ENCODE assay signal across 1 cellular context in the genomic region with DNA sequence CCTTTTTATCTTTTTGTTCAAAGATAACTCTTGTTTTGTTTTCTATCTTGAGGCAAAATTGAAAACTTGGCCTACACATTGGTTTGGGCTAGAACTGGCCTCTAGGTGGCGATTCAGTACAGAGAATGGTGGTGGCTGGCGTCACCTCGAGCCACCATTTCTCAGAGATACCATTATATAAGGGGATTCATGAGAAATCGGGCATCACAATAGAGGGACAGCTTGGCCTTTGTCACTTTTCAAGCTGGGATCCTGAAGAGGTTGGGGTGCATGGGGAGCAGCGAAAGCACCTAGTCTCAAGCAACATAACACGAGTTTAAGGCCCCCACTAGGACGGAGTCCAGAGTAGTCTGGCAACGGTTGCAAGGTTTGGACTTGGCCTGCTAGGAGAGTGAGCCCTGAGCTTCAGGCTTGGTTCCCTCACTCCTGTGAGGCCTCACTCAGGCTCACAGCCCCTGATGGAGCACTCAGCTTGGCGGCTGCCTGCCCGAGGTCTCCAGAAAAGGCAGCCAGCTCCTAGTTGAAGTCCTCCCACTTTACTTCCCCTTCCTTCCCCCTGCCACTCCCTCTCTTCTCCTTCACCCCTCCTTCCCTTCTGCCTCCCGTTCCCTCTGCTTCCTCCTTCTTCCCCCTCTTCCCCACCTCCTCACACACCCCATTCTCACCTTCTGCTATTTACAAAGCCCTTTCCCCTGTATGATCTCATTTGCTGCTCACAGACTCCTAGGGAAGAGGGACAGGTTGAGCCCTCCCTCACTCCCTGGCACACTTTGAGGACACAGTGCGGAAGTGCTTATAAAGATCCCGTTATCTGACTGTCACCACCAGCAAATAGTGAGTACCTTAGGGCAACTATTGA.
A peak's percentile ranks its signal among the peaks of the same experiment; 100 is the strongest.
TF ChIP-seq lines count a peak whose summit lies in the region.

No MANE protein-coding gene starts in this region.

TF ChIP-seq in K562, 482 proteins besides CTCF, POLR2A, EP300 and RAD21 (continued from another document and continues in another):
- TF ChIP-seq, protein P1, sequence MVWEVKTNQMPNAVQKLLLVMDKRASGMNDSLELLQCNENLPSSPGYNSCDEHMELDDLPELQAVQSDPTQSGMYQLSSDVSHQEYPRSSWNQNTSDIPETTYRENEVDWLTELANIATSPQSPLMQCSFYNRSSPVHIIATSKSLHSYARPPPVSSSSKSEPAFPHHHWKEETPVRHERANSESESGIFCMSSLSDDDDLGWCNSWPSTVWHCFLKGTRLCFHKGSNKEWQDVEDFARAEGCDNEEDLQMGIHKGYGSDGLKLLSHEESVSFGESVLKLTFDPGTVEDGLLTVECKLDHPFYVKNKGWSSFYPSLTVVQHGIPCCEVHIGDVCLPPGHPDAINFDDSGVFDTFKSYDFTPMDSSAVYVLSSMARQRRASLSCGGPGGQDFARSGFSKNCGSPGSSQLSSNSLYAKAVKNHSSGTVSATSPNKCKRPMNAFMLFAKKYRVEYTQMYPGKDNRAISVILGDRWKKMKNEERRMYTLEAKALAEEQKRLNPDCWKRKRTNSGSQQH (CRISPR knock-in tag; IDR thresholded peaks at IDR 0.05), result peak; percentile 98
- TF ChIP-seq NFXL1 (CRISPR knock-in tag; IDR thresholded peaks at IDR 0.05) (no peak), ZNF766 (CRISPR knock-in tag; conservative IDR thresholded peaks at IDR 0.05) (peak; percentile 13; the same call in 1 of the 2 replicates), ZNF79 (CRISPR knock-in tag; IDR thresholded peaks at IDR 0.05; ENCODE audit: low read depth) (no peak), PRPF4 (IDR thresholded peaks at IDR 0.05; ENCODE audit: insufficient read depth, low read depth, low read length, poor library complexity, severe bottlenecking) (no peak), NFYB (IDR thresholded peaks at IDR 0.05; ENCODE audit: extremely low read depth, insufficient read length) (no peak), ZFPM2 (CRISPR knock-in tag; IDR thresholded peaks at IDR 0.05) (no peak), XRCC4 (IDR thresholded peaks at IDR 0.05; ENCODE audit: extremely low read depth, insufficient read depth, insufficient read length) (no peak), HIVEP1 (CRISPR knock-in tag; IDR thresholded peaks at IDR 0.05) (no peak), RBM39 (optimal IDR thresholded peaks at IDR 0.05; ENCODE audit: low read depth, low read length) (peak; percentile 32), ZNF696 (CRISPR knock-in tag; conservative IDR thresholded peaks at IDR 0.05) (no peak), CREM (IDR thresholded peaks at IDR 0.05; ENCODE audit: low read depth) (peak; percentile 89), SREBF2 (CRISPR knock-in tag; IDR thresholded peaks at IDR 0.05) (no peak), ZNF217 (CRISPR knock-in tag; IDR thresholded peaks at IDR 0.05) (no peak), ZNF23 (CRISPR knock-in tag; IDR thresholded peaks at IDR 0.05) (no peak), SAP30 (IDR thresholded peaks at IDR 0.05; ENCODE audit: borderline replicate concordance, insufficient read depth, low read depth, low read length, poor library complexity, severe bottlenecking) (no peak), ARID1B (IDR thresholded peaks at IDR 0.05) (peak; percentile 17), KDM4B (IDR thresholded peaks at IDR 0.05; ENCODE audit: borderline replicate concordance in 2 of 2, low read depth in 1 of 2) (0 out of 4 replicates have a peak, but pooled peaks of 1 of the 2 experiments have one; percentile 5), NCOA6 (IDR thresholded peaks at IDR 0.05) (no peak), CCNT2 (IDR thresholded peaks at IDR 0.05; ENCODE audit: borderline replicate concordance, extremely low read depth, insufficient read length, low read depth, low read length) (no peak), DDX20 (tag; IDR thresholded peaks at IDR 0.05; ENCODE audit: low read depth) (no peak), ZNF224 (CRISPR knock-in tag; IDR thresholded peaks at IDR 0.05) (no peak), NCOR1 (IDR thresholded peaks at IDR 0.05) (no peak; the same call in 1 of the 2 replicates), TCF7L2 (IDR thresholded peaks at IDR 0.05; ENCODE audit: low read depth, low read length) (no peak), BMI1 (IDR thresholded peaks at IDR 0.05; ENCODE audit: low read length) (no peak), ZNF785 (CRISPR knock-in tag; IDR thresholded peaks at IDR 0.05) (no peak), ZNF174 (CRISPR knock-in tag; IDR thresholded peaks at IDR 0.05) (no peak), ZNF695 (CRISPR knock-in tag; IDR thresholded peaks at IDR 0.05) (no peak), CTBP1 (IDR thresholded peaks at IDR 0.05; ENCODE audit: borderline replicate concordance) (peak; percentile 27; the same call in 1 of the 2 replicates), ZNF75A (CRISPR knock-in tag; IDR thresholded peaks at IDR 0.05) (no peak; the same call in 1 of the 2 replicates), CBX3 (IDR thresholded peaks at IDR 0.05; ENCODE audit: borderline replicate concordance in 1 of 2, low read length in 2 of 2) (0 out of 3 replicates have a peak, but pooled peaks of 1 of the 2 experiments have one; percentile 28), PYGO2 (tag; IDR thresholded peaks at IDR 0.05) (no peak)
- TF ChIP-seq, protein P2, sequence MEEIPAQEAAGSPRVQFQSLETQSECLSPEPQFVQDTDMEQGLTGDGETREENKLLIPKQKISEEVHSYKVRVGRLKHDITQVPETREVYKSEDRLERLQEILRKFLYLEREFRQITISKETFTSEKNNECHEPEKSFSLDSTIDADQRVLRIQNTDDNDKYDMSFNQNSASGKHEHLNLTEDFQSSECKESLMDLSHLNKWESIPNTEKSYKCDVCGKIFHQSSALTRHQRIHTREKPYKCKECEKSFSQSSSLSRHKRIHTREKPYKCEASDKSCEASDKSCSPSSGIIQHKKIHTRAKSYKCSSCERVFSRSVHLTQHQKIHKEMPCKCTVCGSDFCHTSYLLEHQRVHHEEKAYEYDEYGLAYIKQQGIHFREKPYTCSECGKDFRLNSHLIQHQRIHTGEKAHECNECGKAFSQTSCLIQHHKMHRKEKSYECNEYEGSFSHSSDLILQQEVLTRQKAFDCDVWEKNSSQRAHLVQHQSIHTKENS (CRISPR knock-in tag; IDR thresholded peaks at IDR 0.05), result no peak
- TF ChIP-seq, protein P3, sequence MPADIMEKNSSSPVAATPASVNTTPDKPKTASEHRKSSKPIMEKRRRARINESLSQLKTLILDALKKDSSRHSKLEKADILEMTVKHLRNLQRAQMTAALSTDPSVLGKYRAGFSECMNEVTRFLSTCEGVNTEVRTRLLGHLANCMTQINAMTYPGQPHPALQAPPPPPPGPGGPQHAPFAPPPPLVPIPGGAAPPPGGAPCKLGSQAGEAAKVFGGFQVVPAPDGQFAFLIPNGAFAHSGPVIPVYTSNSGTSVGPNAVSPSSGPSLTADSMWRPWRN (IDR thresholded peaks at IDR 0.05; ENCODE audit: low read depth), result no peak
- TF ChIP-seq, protein P4, sequence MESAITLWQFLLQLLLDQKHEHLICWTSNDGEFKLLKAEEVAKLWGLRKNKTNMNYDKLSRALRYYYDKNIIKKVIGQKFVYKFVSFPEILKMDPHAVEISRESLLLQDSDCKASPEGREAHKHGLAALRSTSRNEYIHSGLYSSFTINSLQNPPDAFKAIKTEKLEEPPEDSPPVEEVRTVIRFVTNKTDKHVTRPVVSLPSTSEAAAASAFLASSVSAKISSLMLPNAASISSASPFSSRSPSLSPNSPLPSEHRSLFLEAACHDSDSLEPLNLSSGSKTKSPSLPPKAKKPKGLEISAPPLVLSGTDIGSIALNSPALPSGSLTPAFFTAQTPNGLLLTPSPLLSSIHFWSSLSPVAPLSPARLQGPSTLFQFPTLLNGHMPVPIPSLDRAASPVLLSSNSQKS (CRISPR knock-in tag; IDR thresholded peaks at IDR 0.05), result no peak
- TF ChIP-seq, protein P5, sequence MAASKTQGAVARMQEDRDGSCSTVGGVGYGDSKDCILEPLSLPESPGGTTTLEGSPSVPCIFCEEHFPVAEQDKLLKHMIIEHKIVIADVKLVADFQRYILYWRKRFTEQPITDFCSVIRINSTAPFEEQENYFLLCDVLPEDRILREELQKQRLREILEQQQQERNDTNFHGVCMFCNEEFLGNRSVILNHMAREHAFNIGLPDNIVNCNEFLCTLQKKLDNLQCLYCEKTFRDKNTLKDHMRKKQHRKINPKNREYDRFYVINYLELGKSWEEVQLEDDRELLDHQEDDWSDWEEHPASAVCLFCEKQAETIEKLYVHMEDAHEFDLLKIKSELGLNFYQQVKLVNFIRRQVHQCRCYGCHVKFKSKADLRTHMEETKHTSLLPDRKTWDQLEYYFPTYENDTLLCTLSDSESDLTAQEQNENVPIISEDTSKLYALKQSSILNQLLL (CRISPR knock-in tag; IDR thresholded peaks at IDR 0.05; ENCODE audit: borderline replicate concordance), result no peak
- TF ChIP-seq, protein P6, sequence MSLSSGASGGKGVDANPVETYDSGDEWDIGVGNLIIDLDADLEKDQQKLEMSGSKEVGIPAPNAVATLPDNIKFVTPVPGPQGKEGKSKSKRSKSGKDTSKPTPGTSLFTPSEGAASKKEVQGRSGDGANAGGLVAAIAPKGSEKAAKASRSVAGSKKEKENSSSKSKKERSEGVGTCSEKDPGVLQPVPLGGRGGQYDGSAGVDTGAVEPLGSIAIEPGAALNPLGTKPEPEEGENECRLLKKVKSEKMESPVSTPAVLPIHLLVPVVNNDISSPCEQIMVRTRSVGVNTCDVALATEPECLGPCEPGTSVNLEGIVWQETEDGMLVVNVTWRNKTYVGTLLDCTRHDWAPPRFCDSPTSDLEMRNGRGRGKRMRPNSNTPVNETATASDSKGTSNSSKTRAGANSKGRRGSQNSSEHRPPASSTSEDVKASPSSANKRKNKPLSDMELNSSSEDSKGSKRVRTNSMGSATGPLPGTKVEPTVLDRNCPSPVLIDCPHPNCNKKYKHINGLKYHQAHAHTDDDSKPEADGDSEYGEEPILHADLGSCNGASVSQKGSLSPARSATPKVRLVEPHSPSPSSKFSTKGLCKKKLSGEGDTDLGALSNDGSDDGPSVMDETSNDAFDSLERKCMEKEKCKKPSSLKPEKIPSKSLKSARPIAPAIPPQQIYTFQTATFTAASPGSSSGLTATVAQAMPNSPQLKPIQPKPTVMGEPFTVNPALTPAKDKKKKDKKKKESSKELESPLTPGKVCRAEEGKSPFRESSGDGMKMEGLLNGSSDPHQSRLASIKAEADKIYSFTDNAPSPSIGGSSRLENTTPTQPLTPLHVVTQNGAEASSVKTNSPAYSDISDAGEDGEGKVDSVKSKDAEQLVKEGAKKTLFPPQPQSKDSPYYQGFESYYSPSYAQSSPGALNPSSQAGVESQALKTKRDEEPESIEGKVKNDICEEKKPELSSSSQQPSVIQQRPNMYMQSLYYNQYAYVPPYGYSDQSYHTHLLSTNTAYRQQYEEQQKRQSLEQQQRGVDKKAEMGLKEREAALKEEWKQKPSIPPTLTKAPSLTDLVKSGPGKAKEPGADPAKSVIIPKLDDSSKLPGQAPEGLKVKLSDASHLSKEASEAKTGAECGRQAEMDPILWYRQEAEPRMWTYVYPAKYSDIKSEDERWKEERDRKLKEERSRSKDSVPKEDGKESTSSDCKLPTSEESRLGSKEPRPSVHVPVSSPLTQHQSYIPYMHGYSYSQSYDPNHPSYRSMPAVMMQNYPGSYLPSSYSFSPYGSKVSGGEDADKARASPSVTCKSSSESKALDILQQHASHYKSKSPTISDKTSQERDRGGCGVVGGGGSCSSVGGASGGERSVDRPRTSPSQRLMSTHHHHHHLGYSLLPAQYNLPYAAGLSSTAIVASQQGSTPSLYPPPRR (CRISPR knock-in tag; IDR thresholded peaks at IDR 0.05; ENCODE audit: borderline replicate concordance), result no peak
- TF ChIP-seq, protein P7, sequence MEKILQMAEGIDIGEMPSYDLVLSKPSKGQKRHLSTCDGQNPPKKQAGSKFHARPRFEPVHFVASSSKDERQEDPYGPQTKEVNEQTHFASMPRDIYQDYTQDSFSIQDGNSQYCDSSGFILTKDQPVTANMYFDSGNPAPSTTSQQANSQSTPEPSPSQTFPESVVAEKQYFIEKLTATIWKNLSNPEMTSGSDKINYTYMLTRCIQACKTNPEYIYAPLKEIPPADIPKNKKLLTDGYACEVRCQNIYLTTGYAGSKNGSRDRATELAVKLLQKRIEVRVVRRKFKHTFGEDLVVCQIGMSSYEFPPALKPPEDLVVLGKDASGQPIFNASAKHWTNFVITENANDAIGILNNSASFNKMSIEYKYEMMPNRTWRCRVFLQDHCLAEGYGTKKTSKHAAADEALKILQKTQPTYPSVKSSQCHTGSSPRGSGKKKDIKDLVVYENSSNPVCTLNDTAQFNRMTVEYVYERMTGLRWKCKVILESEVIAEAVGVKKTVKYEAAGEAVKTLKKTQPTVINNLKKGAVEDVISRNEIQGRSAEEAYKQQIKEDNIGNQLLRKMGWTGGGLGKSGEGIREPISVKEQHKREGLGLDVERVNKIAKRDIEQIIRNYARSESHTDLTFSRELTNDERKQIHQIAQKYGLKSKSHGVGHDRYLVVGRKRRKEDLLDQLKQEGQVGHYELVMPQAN (IDR thresholded peaks at IDR 0.05; ENCODE audit: borderline replicate concordance), result peak; percentile 59; the same call in 1 of the 2 replicates
- TF ChIP-seq, protein P8, sequence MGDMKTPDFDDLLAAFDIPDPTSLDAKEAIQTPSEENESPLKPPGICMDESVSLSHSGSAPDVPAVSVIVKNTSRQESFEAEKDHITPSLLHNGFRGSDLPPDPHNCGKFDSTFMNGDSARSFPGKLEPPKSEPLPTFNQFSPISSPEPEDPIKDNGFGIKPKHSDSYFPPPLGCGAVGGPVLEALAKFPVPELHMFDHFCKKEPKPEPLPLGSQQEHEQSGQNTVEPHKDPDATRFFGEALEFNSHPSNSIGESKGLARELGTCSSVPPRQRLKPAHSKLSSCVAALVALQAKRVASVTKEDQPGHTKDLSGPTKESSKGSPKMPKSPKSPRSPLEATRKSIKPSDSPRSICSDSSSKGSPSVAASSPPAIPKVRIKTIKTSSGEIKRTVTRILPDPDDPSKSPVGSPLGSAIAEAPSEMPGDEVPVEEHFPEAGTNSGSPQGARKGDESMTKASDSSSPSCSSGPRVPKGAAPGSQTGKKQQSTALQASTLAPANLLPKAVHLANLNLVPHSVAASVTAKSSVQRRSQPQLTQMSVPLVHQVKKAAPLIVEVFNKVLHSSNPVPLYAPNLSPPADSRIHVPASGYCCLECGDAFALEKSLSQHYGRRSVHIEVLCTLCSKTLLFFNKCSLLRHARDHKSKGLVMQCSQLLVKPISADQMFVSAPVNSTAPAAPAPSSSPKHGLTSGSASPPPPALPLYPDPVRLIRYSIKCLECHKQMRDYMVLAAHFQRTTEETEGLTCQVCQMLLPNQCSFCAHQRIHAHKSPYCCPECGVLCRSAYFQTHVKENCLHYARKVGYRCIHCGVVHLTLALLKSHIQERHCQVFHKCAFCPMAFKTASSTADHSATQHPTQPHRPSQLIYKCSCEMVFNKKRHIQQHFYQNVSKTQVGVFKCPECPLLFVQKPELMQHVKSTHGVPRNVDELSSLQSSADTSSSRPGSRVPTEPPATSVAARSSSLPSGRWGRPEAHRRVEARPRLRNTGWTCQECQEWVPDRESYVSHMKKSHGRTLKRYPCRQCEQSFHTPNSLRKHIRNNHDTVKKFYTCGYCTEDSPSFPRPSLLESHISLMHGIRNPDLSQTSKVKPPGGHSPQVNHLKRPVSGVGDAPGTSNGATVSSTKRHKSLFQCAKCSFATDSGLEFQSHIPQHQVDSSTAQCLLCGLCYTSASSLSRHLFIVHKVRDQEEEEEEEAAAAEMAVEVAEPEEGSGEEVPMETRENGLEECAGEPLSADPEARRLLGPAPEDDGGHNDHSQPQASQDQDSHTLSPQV (IDR thresholded peaks at IDR 0.05), result peak; percentile 61; the same call in 1 of the 2 replicates
